29 cellular contexts compared by ENCODE assay signal in genomic region chr17:30886187-30886586, GRCh38.
"Had no signal": no experiment of that assay in that cellular context is flagged by ENCODE, and none has a peak within 500 bp of the region (broad histone marks: within the 10 kb centered on the region; RNA-seq: fewer than 3 reads in every experiment).

No MANE protein-coding gene starts in this region.

- H3K27ac ChIP-seq: neutrophil, ovary, parathyroid adenoma, psoas muscle, right lobe of liver, skin epidermis, spleen, suprapubic skin, testis, tibial artery, transverse colon, upper lobe of right lung, uterus had no signal

- H3K36me3 ChIP-seq: ovary, right lobe of liver, transverse colon, upper lobe of right lung, uterus had no signal

- H3K4me3 ChIP-seq: ovary, psoas muscle, right lobe of liver, skin epidermis, smooth muscle cell, spleen, suprapubic skin, testis, tibial artery, transverse colon, upper lobe of right lung, uterus had no signal

- DNase-seq: naive thymus-derived CD8-positive, alpha-beta T cell; nephron progenitor cell; nucleus accumbens; ovary; psoas muscle; right cardiac atrium; right lobe of liver; spleen; stimulated activated CD4-positive, alpha-beta T cell treated with anti-CD3 and anti-CD28 coated beads, Interleukin-12 subunit alpha, Interleukin-12 subunit beta, amount 100 ng/mL, for 4 hours; stimulated activated CD4-positive, alpha-beta T cell treated with anti-CD3 and anti-CD28 coated beads, Interleukin-1b, Interleukin-23, amount 100 ng/mL, for 48 hours; stimulated activated CD4-positive, alpha-beta T cell treated with anti-CD3 and anti-CD28 coated beads, Interleukin-4, amount 100 ng/mL, for 1 hour; stimulated activated CD4-positive, alpha-beta T cell treated with anti-CD3 and anti-CD28 coated beads, Interleukin-4, amount 100 ng/mL, for 4 hours; stimulated activated CD8-positive, alpha-beta memory T cell treated with anti-CD3 and anti-CD28 coated beads, Interleukin-4, amount 100 ng/mL, for 48 hours; stimulated activated naive CD4-positive, alpha-beta T cell; stimulated activated naive CD8-positive, alpha-beta T cell treated with anti-CD3 and anti-CD28 coated beads, Interleukin-15, amount 100 ng/mL, for 72 hours; stimulated activated naive CD8-positive, alpha-beta T cell treated with anti-CD3 and anti-CD28 coated beads, Interleukin-15, Interleukin-2, amounts not matched to agents 100 U/mL and 50 U/mL, for 24 hours; substantia nigra; testis; tibial artery; transverse colon; upper lobe of right lung; uterus had no signal

- ATAC-seq: naive thymus-derived CD8-positive, alpha-beta T cell; natural killer cell treated with Interleukin-12 subunit alpha and Interleukin-12 subunit beta and Interleukin-15 and Interleukin-18, amount 100 ng/mL, for 72 hours; psoas muscle; right cardiac atrium; right lobe of liver; stimulated activated memory B cell treated with anti-CD40 and anti-IgM and Interleukin-4, amounts not matched to agents 10 μg/mL and 1 μg/mL and 100 μg/mL, for 72 hours; stimulated activated naive CD8-positive, alpha-beta T cell treated with anti-CD3 and anti-CD28 coated beads, Interleukin-15, amount 100 ng/mL, for 72 hours; stimulated activated naive CD8-positive, alpha-beta T cell treated with anti-CD3 and anti-CD28 coated beads, Interleukin-15, Interleukin-2, amounts not matched to agents 100 U/mL and 50 U/mL, for 24 hours; upper lobe of right lung had no signal

- H3K4me1 ChIP-seq: parathyroid adenoma, psoas muscle, right lobe of liver, spleen, suprapubic skin, testis, tibial artery, transverse colon, upper lobe of right lung, uterus had no signal

- H3K9me3 ChIP-seq: neutrophil, ovary, psoas muscle, right lobe of liver, spleen, suprapubic skin, testis, tibial artery, transverse colon, upper lobe of right lung, uterus had no signal
